Comparison of ENCODE assay signal across 8 cellular contexts in the genomic region with DNA sequence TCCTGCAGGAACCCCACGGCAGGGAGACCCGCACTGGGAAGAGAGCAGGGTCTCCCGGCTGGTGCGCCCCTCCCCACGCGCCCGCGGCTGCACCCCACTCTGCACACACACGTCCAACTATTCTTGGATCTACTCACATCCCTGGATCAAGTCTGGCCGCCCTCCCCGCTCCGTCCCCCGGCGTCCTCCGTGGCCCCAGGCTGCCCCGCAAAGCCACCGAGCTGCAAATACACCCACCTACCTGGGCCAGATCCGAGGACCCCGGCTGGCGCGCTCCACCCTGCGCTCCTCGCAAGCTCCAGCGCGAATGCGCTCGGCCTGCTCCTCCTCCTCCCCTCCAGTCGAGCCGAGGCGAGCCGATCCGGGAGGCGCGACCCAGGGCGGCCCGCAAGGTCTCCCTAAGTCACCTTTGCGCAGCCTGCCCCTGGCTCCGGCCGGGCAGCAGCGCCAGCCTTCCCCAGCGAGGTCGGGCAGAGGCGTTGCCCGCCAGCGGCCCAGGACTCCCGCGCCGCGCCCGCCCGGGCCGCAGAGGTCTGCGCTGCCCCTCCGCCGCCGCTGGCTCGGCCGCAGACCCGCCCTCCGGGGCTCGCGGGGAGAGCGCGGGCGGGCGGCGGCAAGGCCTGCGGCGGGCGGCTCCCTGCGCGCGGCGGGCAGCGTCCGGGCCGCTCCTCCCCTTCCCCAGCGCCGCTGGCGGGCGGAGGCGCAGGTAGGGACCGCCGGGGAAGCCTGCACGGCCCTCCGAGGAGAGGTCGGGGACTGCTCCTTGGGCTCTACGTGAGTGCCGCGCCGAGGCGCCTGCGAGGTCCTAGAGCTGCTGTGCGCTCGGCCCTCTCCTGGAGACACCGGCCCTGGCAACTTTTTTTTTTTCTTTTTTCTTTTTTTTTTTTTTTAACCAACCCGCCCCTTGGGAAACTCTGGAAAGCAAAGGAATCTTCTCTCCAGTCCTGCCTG.
DNase-seq lines count a peak whose midpoint lies in the region; ATAC-seq, FAIRE-seq and TF ChIP-seq lines count a peak whose summit lies in the region.

No MANE protein-coding gene starts in this region.

- peaks cover 7% of the 10 kb centered on the region for H3K36me3 Mint-ChIP-seq in activated naive CD8-positive, alpha-beta T cell

- peaks cover 4% of the 10 kb centered on the region for H3K4me1 Mint-ChIP-seq in activated naive CD8-positive, alpha-beta T cell (ENCODE audit: low read depth)

- H3K9me2 ChIP-seq in neural cell (ENCODE audit: insufficient read depth, low read length): no peaks in the 10 kb centered on the region

- peak overlapping the region; percentile 31 for H2AFZ ChIP-seq in neural cell (ENCODE audit: low read depth, low read length)

- no peaks in the 10 kb centered on the region for H3K9me3 Mint-ChIP-seq in activated naive CD8-positive, alpha-beta T cell (ENCODE audit: low read depth)

- no peaks in the 10 kb centered on the region for H3K27me3 ChIP-seq in neural cell (ENCODE audit: insufficient read depth, low read depth, low read length)

- peaks cover 30% of the 10 kb centered on the region for H3K27me3 Mint-ChIP-seq in activated naive CD8-positive, alpha-beta T cell

- no peaks in the 10 kb centered on the region for H3K9me3 ChIP-seq in neural cell (ENCODE audit: low read length)

- peak overlapping the region; percentile 96 for H3K4me3 ChIP-seq in neural cell (ENCODE audit: low read length)

- peak; percentile 80 for DNase-seq in AG08395 (ENCODE audit: low spot score)
- peak; percentile 55 for DNase-seq in GM13976 (ENCODE audit: low spot score)
- peak; percentile 73 for DNase-seq in NCI-H2171 treated with DMSO at 0.1 percent for 48 hours (lab: John Stamatoyannopoulos, UW)
- peak; percentile 82 for DNase-seq in globus pallidus (ENCODE audit: low spot score)
- peak; percentile 71 for DNase-seq in urothelium cell line (ENCODE audit: low spot score)

- no peaks in the 10 kb centered on the region for H4K20me1 ChIP-seq in neural cell (ENCODE audit: insufficient read depth)

- H3K4me3 Mint-ChIP-seq in activated naive CD8-positive, alpha-beta T cell: peak overlapping the region; percentile 82

- FAIRE-seq in urothelium cell line (lab: Jason Lieb, UNC): no peak

- ATAC-seq in GM18502 (IDR thresholded peaks at IDR 0.05; ENCODE audit: poor library complexity, unreplicated experiment): no peak

- no peaks in the 10 kb centered on the region for H3F3A ChIP-seq in neural cell (ENCODE audit: insufficient read depth, low read length, poor library complexity, severe bottlenecking)

- peak overlapping the region; percentile 28 for H3K27ac ChIP-seq in neural cell (ENCODE audit: low read length)

- H3K79me2 ChIP-seq in neural cell (replicated peaks; ENCODE audit: insufficient read depth, low read length): peaks cover 13% of the 10 kb centered on the region

- no peak overlapping the region for H3K27ac Mint-ChIP-seq in activated naive CD8-positive, alpha-beta T cell

- TF ChIP-seq CTCF in GM13976 (IDR thresholded peaks at IDR 0.05; ENCODE audit: borderline replicate concordance, control extremely low read depth, extremely low read depth, insufficient read depth, missing control alignments) (no peak), neural cell (IDR thresholded peaks at IDR 0.05; ENCODE audit: poor library complexity, severe bottlenecking) (peak; percentile 45)

- peak overlapping the region; percentile 90 for H3K4me2 ChIP-seq in neural cell (ENCODE audit: low read length)

- peak overlapping the region; percentile 66 for H3K9ac ChIP-seq in neural cell (ENCODE audit: low read length)

- no peak for TF ChIP-seq RAD21 in neural cell (conservative IDR thresholded peaks at IDR 0.05)

- in situ Hi-C loops in GM13976 (cut with MboI; ENCODE audit: low sequenced_read_pairs, unreplicated experiment): no loop called here

- H3K36me3 ChIP-seq in neural cell (ENCODE audit: insufficient read depth, low read length): no peaks in the 10 kb centered on the region

- TF ChIP-seq EP300 in neural cell (conservative IDR thresholded peaks at IDR 0.05; ENCODE audit: poor library complexity, severe bottlenecking): no peak

TF ChIP-seq in neural cell, 6 proteins besides CTCF, POLR2A, EP300 and RAD21:
- peak; percentile 36 for TF ChIP-seq MXI1 (conservative IDR thresholded peaks at IDR 0.05; ENCODE audit: poor library complexity, severe bottlenecking)
- TF ChIP-seq, protein P1, sequence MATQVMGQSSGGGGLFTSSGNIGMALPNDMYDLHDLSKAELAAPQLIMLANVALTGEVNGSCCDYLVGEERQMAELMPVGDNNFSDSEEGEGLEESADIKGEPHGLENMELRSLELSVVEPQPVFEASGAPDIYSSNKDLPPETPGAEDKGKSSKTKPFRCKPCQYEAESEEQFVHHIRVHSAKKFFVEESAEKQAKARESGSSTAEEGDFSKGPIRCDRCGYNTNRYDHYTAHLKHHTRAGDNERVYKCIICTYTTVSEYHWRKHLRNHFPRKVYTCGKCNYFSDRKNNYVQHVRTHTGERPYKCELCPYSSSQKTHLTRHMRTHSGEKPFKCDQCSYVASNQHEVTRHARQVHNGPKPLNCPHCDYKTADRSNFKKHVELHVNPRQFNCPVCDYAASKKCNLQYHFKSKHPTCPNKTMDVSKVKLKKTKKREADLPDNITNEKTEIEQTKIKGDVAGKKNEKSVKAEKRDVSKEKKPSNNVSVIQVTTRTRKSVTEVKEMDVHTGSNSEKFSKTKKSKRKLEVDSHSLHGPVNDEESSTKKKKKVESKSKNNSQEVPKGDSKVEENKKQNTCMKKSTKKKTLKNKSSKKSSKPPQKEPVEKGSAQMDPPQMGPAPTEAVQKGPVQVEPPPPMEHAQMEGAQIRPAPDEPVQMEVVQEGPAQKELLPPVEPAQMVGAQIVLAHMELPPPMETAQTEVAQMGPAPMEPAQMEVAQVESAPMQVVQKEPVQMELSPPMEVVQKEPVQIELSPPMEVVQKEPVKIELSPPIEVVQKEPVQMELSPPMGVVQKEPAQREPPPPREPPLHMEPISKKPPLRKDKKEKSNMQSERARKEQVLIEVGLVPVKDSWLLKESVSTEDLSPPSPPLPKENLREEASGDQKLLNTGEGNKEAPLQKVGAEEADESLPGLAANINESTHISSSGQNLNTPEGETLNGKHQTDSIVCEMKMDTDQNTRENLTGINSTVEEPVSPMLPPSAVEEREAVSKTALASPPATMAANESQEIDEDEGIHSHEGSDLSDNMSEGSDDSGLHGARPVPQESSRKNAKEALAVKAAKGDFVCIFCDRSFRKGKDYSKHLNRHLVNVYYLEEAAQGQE (IDR thresholded peaks at IDR 0.05; ENCODE audit: borderline replicate concordance): peak; percentile 55
- peak; percentile 30 for TF ChIP-seq POLR2AphosphoS5 (IDR thresholded peaks at IDR 0.05)
- no peak for TF ChIP-seq SMC3 (conservative IDR thresholded peaks at IDR 0.05; ENCODE audit: poor library complexity)
